In genomic region chr1:228174482-228175315, GRCh38 we compare ENCODE assay signal across 9 cellular contexts. TPM values are rescaled to one million over a fixed set of nuclear protein-coding genes. Genes with fewer than 3 reads are reported as not detected.
DNase-seq lines count a peak whose midpoint lies in the region; TF ChIP-seq lines count a peak whose summit lies in the region.
"Had no signal": no experiment of that assay in that cellular context is flagged by ENCODE, and none has a peak within 500 bp of the region (broad histone marks: within the 10 kb centered on the region; RNA-seq: fewer than 3 reads in every experiment).

No MANE protein-coding gene starts in this region.

- intact Hi-C loops in colonic mucosa (cut with DNase I) = loop anchor here (5.0 kb wide), 1 partner anchor 42 kb away; no protein-coding TSS in a partner anchor
- intact Hi-C loops in posterior vena cava (cut with DNase I) = no loop called here

- no peak overlapping the region for H3K27ac ChIP-seq in colonic mucosa
- no peak overlapping the region for H3K27ac ChIP-seq in caudate nucleus (ENCODE audit: low read depth, low read length)
- H3K27ac ChIP-seq: VCaP had no signal

- no peaks in the 10 kb centered on the region for H3K9me3 ChIP-seq in colonic mucosa

- no peak for TF ChIP-seq CTCF in colonic mucosa (IDR thresholded peaks at IDR 0.05)

- H3K27me3 ChIP-seq in colonic mucosa = no peaks in the 10 kb centered on the region

- DNase-seq in activated CD4-positive, alpha-beta T cell treated with anti-CD3 and anti-CD28 coated beads for 48 hours = peak; percentile 49
- DNase-seq in activated CD4-positive, alpha-beta T cell treated with anti-CD3 and anti-CD28 coated beads for 4 hours = no peak
- DNase-seq in NCI-H1048 (lab: John Stamatoyannopoulos, UW) = peak; percentile 64
- DNase-seq in colonic mucosa = no peak
- peak; percentile 82 for DNase-seq in posterior vena cava (ENCODE audit: low spot score)
- DNase-seq in stimulated activated CD4-positive, alpha-beta T cell treated with anti-CD3 and anti-CD28 coated beads, Interleukin-2, amount 100 ng/mL, for 48 hours = no peak
- DNase-seq in NCI-H2171 treated with DMSO at 0.1 percent for 48 hours (lab: John Stamatoyannopoulos, UW) = no peak
- DNase-seq in caudate nucleus (lab: John Stamatoyannopoulos, UW) = no peak

- peak overlapping the region; percentile 16 for H3K4me3 ChIP-seq in colonic mucosa

- H3K9ac ChIP-seq in colonic mucosa (ENCODE audit: low read depth in 2 of 2, low read length in 2 of 2) = no peak overlapping the region

- no peaks in the 10 kb centered on the region for H3K36me3 ChIP-seq in colonic mucosa

- no peaks in the 10 kb centered on the region for H3K4me1 ChIP-seq in colonic mucosa

RNA-seq across cellular contexts. Expression of gene IBA57, which starts 9.1 kb away (rescaled TPM):
- 10 to 100 TPM; 11.0 to 16.9 TPM for total RNA-seq in colonic mucosa
- 1 to 10 TPM; 7.4 to 7.8 TPM for total RNA-seq in posterior vena cava

RNA-seq across cellular contexts. Expression of gene GJC2, which starts 25.0 kb away (rescaled TPM):
- total RNA-seq in colonic mucosa (1 to 10 TPM in 1 of 2 donors, under 1 TPM in 1; 0.69 to 1.2 TPM), posterior vena cava (1 to 10 TPM; 6.9 to 8.2 TPM)

RNA-seq across cellular contexts. Expression of gene OBSCN, which starts 33.1 kb away (rescaled TPM):
- total RNA-seq in colonic mucosa (1 to 10 TPM; 3.6 to 7.9 TPM), posterior vena cava (1 to 10 TPM; 3.5 to 6.3 TPM)

RNA-seq across cellular contexts. Expression of gene GUK1, which starts 34.6 kb away (rescaled TPM):
- 100 to 1,000 TPM; 178 to 221 TPM for total RNA-seq in colonic mucosa
- total RNA-seq in posterior vena cava = 100 to 1,000 TPM; 220 to 234 TPM

Comparison
In these comparisons a context has a peak if more than half of its experiments do, and no peak if none do; other contexts are left out.
1. DNase-seq: peak in activated CD4-positive, alpha-beta T cell treated with anti-CD3 and anti-CD28 coated beads for 48 hours (single experiment), NCI-H1048 (single experiment) and posterior vena cava (single experiment); none in activated CD4-positive, alpha-beta T cell treated with anti-CD3 and anti-CD28 coated beads for 4 hours (0 of 2), colonic mucosa (single experiment), stimulated activated CD4-positive, alpha-beta T cell treated with anti-CD3 and anti-CD28 coated beads, Interleukin-2, amount 100 ng/mL, for 48 hours (0 of 2), NCI-H2171 treated with DMSO at 0.1 percent for 48 hours (single experiment) and caudate nucleus (0 of 61).